ENCODE assay signal across 22 cellular contexts in genomic region chr2:64130333-64130732, GRCh38. TPM values are rescaled to one million over a fixed set of nuclear protein-coding genes. Genes with fewer than 3 reads are reported as not detected.
DNase-seq lines count a peak whose midpoint lies in the region; ATAC-seq and FAIRE-seq lines count a peak whose summit lies in the region.
"Had no signal": no experiment of that assay in that cellular context is flagged by ENCODE, and none has a peak within 500 bp of the region (broad histone marks: within the 10 kb centered on the region; RNA-seq: fewer than 3 reads in every experiment).

No MANE protein-coding gene starts in this region.

- ATAC-seq in CD4-positive, CD25-positive, alpha-beta regulatory T cell (ENCODE audit: low read depth in 2 of 2): no peak
- ATAC-seq in activated T-helper 17 cell treated with anti-CD3 and anti-CD28 coated beads, Interleukin-2, amount 50 U/mL, for 72 hours (replicated peaks): no peak
- no peak for ATAC-seq in aorta (ENCODE audit: low FRiP score)
- ATAC-seq: HCT116 had no signal

- 95 to 96% methylated on average over 2 of the region's 2 CpGs for WGBS in aorta, 2 donors

- no peaks in the 10 kb centered on the region for H3K27me3 Mint-ChIP-seq in CD4-positive, CD25-positive, alpha-beta regulatory T cell
- no peaks in the 10 kb centered on the region for H3K27me3 Mint-ChIP-seq in activated T-helper 17 cell treated with anti-CD3 and anti-CD28 coated beads, Interleukin-2, amount 50 U/mL, for 72 hours

- no peak for DNase-seq in CD4-positive, CD25-positive, alpha-beta regulatory T cell
- DNase-seq in GM19239 (ENCODE audit: insufficient read length, low spot score) (no peak), cerebellar nuclear complex (lab: John Stamatoyannopoulos, UW) (no peak), DMS79 (lab: John Stamatoyannopoulos, UW) (no peak), aorta (no peak), DMS79 treated with DMSO at 0.1 percent for 48 hours (lab: John Stamatoyannopoulos, UW) (no peak)
- DNase-seq: ACHN; AML-193; GM23248; NCI-H1417 treated with DMSO at 0.1 percent for 48 hours; NCI-H1930; NCI-H2171; NCI-H446 treated with DMSO at 0.1 percent for 48 hours; NK-92 treated with Interleukin-12 subunit alpha and Interleukin-12 subunit beta, amount 100 ng/mL, for 24 hours; OCI-M1; RPMI8226; SIG-M5 had no signal

- H3K4me1 ChIP-seq in CD4-positive, CD25-positive, alpha-beta regulatory T cell (ENCODE audit: control insufficient read depth, insufficient read depth, low read length, poor library complexity, severe bottlenecking): peaks cover 78% of the 10 kb centered on the region
- H3K4me1 ChIP-seq in aorta (ENCODE audit: control insufficient read depth in 1 of 2, insufficient read depth in 2 of 2, low read length in 2 of 2): no peaks in the 10 kb centered on the region

- H3K27ac ChIP-seq in CD4-positive, CD25-positive, alpha-beta regulatory T cell (ENCODE audit: insufficient read depth, low read length, poor library complexity, severe bottlenecking): no peak overlapping the region
- no peak overlapping the region for H3K27ac ChIP-seq in aorta (ENCODE audit: low read depth in 1 of 2, low read length in 2 of 2)
- H3K27ac ChIP-seq: GM23248 had no signal

- peaks cover 2% of the 10 kb centered on the region for H3K36me3 ChIP-seq in CD4-positive, CD25-positive, alpha-beta regulatory T cell (ENCODE audit: control insufficient read depth, insufficient read depth, low read length)
- no peaks in the 10 kb centered on the region for H3K36me3 ChIP-seq in aorta (ENCODE audit: control insufficient read depth in 1 of 2, insufficient read depth in 2 of 2, low read length in 1 of 2)

- intact Hi-C loops in aorta (cut with DNase I): no loop called here

- no peaks in the 10 kb centered on the region for H3K9me3 ChIP-seq in CD4-positive, CD25-positive, alpha-beta regulatory T cell (ENCODE audit: control insufficient read depth in 2 of 2, low read length in 2 of 2)
- H3K9me3 ChIP-seq in aorta (ENCODE audit: control insufficient read depth, low read length): no peaks in the 10 kb centered on the region

- FAIRE-seq in GM19239 (lab: Jason Lieb, UNC): peak; percentile 78
- FAIRE-seq in endometrium (lab: Jason Lieb, UNC): peak; percentile 76
- FAIRE-seq: G401.6, GM12891 had no signal

- H3K36me3 Mint-ChIP-seq in CD4-positive, CD25-positive, alpha-beta regulatory T cell: peaks cover 11% of the 10 kb centered on the region
- H3K36me3 Mint-ChIP-seq in activated T-helper 17 cell treated with anti-CD3 and anti-CD28 coated beads, Interleukin-2, amount 50 U/mL, for 72 hours (ENCODE audit: low read depth): peaks cover 76% of the 10 kb centered on the region

- H3K4me1 Mint-ChIP-seq in CD4-positive, CD25-positive, alpha-beta regulatory T cell: peaks cover 61 to 89% (median 72%) of the 10 kb centered on the region in 4 donors
- H3K4me1 Mint-ChIP-seq in activated T-helper 17 cell treated with anti-CD3 and anti-CD28 coated beads, Interleukin-2, amount 50 U/mL, for 72 hours: peaks cover 55% of the 10 kb centered on the region

- no peaks in the 10 kb centered on the region for H3K9me3 Mint-ChIP-seq in CD4-positive, CD25-positive, alpha-beta regulatory T cell
- no peaks in the 10 kb centered on the region for H3K9me3 Mint-ChIP-seq in activated T-helper 17 cell treated with anti-CD3 and anti-CD28 coated beads, Interleukin-2, amount 50 U/mL, for 72 hours

- peak overlapping the region; percentile 13 for H3K4me3 ChIP-seq in CD4-positive, CD25-positive, alpha-beta regulatory T cell (ENCODE audit: low read depth, low read length)
- no peak overlapping the region for H3K4me3 ChIP-seq in aorta (ENCODE audit: low read length in 2 of 2)
- H3K4me3 ChIP-seq: GM23248 had no signal

- H3K27ac Mint-ChIP-seq in CD4-positive, CD25-positive, alpha-beta regulatory T cell: no peak overlapping the region
- peak overlapping the region; percentile 63 for H3K27ac Mint-ChIP-seq in activated T-helper 17 cell treated with anti-CD3 and anti-CD28 coated beads, Interleukin-2, amount 50 U/mL, for 72 hours

- H3K27me3 ChIP-seq in CD4-positive, CD25-positive, alpha-beta regulatory T cell (ENCODE audit: control insufficient read depth, insufficient read depth, low read length): no peaks in the 10 kb centered on the region
- H3K27me3 ChIP-seq in aorta (ENCODE audit: control insufficient read depth in 1 of 2, insufficient read depth in 2 of 2, low read length in 1 of 2): no peaks in the 10 kb centered on the region

- peak overlapping the region in 3 of 4 donors; percentile 3 to 82 (median 64) for H3K4me3 Mint-ChIP-seq in CD4-positive, CD25-positive, alpha-beta regulatory T cell
- peak overlapping the region; percentile 66 for H3K4me3 Mint-ChIP-seq in activated T-helper 17 cell treated with anti-CD3 and anti-CD28 coated beads, Interleukin-2, amount 50 U/mL, for 72 hours

RNA-seq across cellular contexts. Expression of gene PELI1, which starts 13.9 kb away (rescaled TPM):
- 405 TPM for total RNA-seq in CD4-positive, CD25-positive, alpha-beta regulatory T cell
- 10 to 100 TPM; 32.9 to 39.8 (median 33.8) TPM for polyA plus RNA-seq in CD4-positive, CD25-positive, alpha-beta regulatory T cell
- total RNA-seq in activated T-helper 17 cell treated with anti-CD3 and anti-CD28 coated beads, Interleukin-2, amount 50 U/mL, for 72 hours: 10 to 100 TPM; 57.4 to 59.7 TPM
- total RNA-seq in aorta: 10 to 100 TPM; 36.7 to 38.0 TPM
- 10 to 100 TPM; 11.1 to 11.2 TPM for polyA plus RNA-seq in aorta
